ENCODE assay signal across 25 cellular contexts in the genomic region with DNA sequence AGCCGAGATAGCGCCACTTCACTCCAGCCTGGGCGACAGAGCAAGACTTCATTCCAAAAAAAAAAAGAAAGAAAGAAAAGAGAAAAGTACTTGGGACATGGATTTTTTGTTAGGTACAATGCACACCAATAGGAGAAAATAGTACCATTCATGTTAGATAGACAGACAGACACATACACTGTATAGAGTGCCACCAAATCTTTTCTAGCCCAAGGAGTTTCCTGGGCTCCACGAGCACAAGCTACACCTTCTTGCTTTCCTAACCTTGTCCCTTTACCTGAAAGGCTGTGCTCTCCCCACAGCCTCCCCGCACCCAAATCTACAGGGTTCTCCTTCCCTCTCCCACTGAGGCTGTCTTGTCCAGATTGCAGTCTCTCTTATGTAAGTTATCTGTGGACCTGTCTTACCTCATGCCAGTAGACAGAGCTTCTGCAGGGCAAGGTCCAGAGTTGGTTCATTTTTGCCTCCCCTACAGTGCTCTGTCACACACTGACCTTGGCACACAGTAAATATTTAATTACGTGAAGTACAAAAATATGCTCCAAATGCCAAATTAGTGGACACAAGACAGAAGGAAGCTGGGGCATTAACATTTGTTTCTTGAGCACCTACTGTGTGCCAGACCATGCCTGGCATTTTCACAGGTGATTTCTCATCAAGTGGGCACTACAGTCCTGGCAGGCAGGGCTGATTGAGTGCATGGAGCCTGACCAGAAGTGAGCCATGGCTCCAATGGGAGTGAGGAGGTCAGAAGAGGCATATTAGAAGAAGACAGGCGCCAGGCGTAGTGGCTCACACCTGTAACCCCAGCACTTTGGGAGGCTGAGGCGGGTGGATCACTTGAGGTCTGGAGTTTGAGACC. TPM values are rescaled to one million over a fixed set of nuclear protein-coding genes. Genes with fewer than 3 reads are reported as not detected.
DNase-seq lines count a peak whose midpoint lies in the region; ATAC-seq, FAIRE-seq and TF ChIP-seq lines count a peak whose summit lies in the region.
"Had no signal": no experiment of that assay in that cellular context is flagged by ENCODE, and none has a peak within 500 bp of the region (broad histone marks: within the 10 kb centered on the region; RNA-seq: fewer than 3 reads in every experiment).

No MANE protein-coding gene starts in this region.

- POLR2A ChIA-PET in K562 (lab: Yijun Ruan, JAX) = interaction anchor here (0.5 kb wide), 1 partner anchor 383 kb away, joined by 3 read pairs; no protein-coding TSS in a partner anchor

- ATAC-seq in K562 = no peak
- ATAC-seq: GM23338 had no signal

- H3K4me3 ChIP-seq in K562 (no peak overlapping the region), liver (ENCODE audit: low read depth in 1 of 3, low read length in 3 of 3) (peak overlapping the region in 1 of 3 donors; percentile 10), sigmoid colon (no peak overlapping the region), osteoblast (ENCODE audit: insufficient read depth, low read length) (no peak overlapping the region)
- H3K4me3 ChIP-seq: BLaER1, GM23338, HAP-1, SK-N-MC had no signal

- H2AFZ ChIP-seq in K562 (ENCODE audit: low read depth, low read length) (no peak overlapping the region), osteoblast (ENCODE audit: low read length) (no peak overlapping the region)
- H2AFZ ChIP-seq: GM23338 had no signal

- no peak for FAIRE-seq in K562 (lab: Jason Lieb, UNC)
- FAIRE-seq: A204.1, RCC 7860 had no signal

- intact Hi-C loops in K562 (cut with micrococcal nuclease) = no loop called here
- intact Hi-C loops in sigmoid colon (cut with DNase I) = no loop called here

- no peak overlapping the region for H3K27ac ChIP-seq in K562 (ENCODE audit: extremely low read depth, low read depth, low read length)
- H3K27ac ChIP-seq in liver (ENCODE audit: low read depth in 1 of 2, low read length in 2 of 2) = peak overlapping the region; percentile 68 to 82
- no peak overlapping the region for H3K27ac ChIP-seq in sigmoid colon
- no peak overlapping the region for H3K27ac ChIP-seq in osteoblast (ENCODE audit: low read depth, low read length)
- H3K27ac ChIP-seq: BLaER1, SK-N-MC had no signal

- TF ChIP-seq RAD21 in K562 (CRISPR knock-in tag; conservative IDR thresholded peaks at IDR 0.05 in 1 of 2, IDR thresholded peaks at IDR 0.05 in 1 of 2) (no peak), liver (IDR thresholded peaks at IDR 0.05) (peak; percentile 47 to 54)

- 0 out of 2 replicates have a peak, but pooled peaks cover 3% of the 10 kb centered on the region for H4K20me1 ChIP-seq in K562 (replicated peaks; ENCODE audit: control insufficient read depth, insufficient read depth, low read length)
- peaks cover 5% of the 10 kb centered on the region for H4K20me1 ChIP-seq in osteoblast (ENCODE audit: insufficient read depth, low read length)

- in situ Hi-C loops in K562 (cut with MboI) = no loop called here

- CTCF ChIA-PET in K562 (lab: Yijun Ruan, JAX; ENCODE audit: low intra/inter-chr PET ratio) = no interaction called here

- TF ChIP-seq EP300 in K562 (IDR thresholded peaks at IDR 0.05; ENCODE audit: low read length) (no peak), sigmoid colon (IDR thresholded peaks at IDR 0.05) (no peak)

- H3K4me1 ChIP-seq in K562 (replicated peaks in 1 of 2; ENCODE audit: control insufficient read depth in 2 of 2, insufficient read depth in 2 of 2, low read length in 2 of 2) = peaks cover 19 to 29% of the 10 kb centered on the region in 2 experiments; a peak in 4 of 5 replicates
- peaks cover 20 to 90% (median 69%) of the 10 kb centered on the region in 4 donors for H3K4me1 ChIP-seq in liver (ENCODE audit: control insufficient read depth in 4 of 4, insufficient read depth in 4 of 4, low read length in 3 of 4)
- peaks cover 0 to 9% (median 6%) of the 10 kb centered on the region in 4 donors for H3K4me1 ChIP-seq in sigmoid colon
- peaks cover 22% of the 10 kb centered on the region for H3K4me1 ChIP-seq in osteoblast (ENCODE audit: insufficient read depth, low read length)

- TF ChIP-seq CTCF in K562 (IDR thresholded peaks at IDR 0.05 in 2 of 3, conservative IDR thresholded peaks at IDR 0.05 in 1 of 3; ENCODE audit: insufficient read depth in 2 of 3, low read depth in 1 of 3, low read length in 3 of 3) = no peak
- no peak for TF ChIP-seq CTCF in liver (IDR thresholded peaks at IDR 0.05; ENCODE audit: low read depth, low read length, missing input control)
- TF ChIP-seq CTCF in sigmoid colon (IDR thresholded peaks at IDR 0.05) = no peak
- TF ChIP-seq CTCF in osteoblast (IDR thresholded peaks at IDR 0.05; ENCODE audit: extremely low read depth, low read depth, low read length) = no peak

- no peaks in the 10 kb centered on the region for H3K9me3 ChIP-seq in K562 (replicated peaks; ENCODE audit: control insufficient read depth, insufficient read depth, low read depth, low read length)
- no peaks in the 10 kb centered on the region for H3K9me3 ChIP-seq in liver (ENCODE audit: control insufficient read depth in 4 of 4, low read length in 3 of 4)
- no peaks in the 10 kb centered on the region for H3K9me3 ChIP-seq in sigmoid colon
- H3K9me3 ChIP-seq in osteoblast (ENCODE audit: low read depth, low read length) = no peaks in the 10 kb centered on the region
- H3K9me3 ChIP-seq: BLaER1, HAP-1 had no signal

- DNase-seq in K562 (ENCODE audit: extremely low read depth in 1 of 4, low spot score in 3 of 4) (no peak), sigmoid colon (peak; percentile 34), DMS53 treated with DMSO at 0.1 percent for 48 hours (lab: John Stamatoyannopoulos, UW; ENCODE audit: unreplicated experiment) (no peak), osteoblast (ENCODE audit: insufficient read length, low spot score, missing footprints) (no peak), DMS79 (lab: John Stamatoyannopoulos, UW) (no peak)
- DNase-seq: CD4-positive, CD25-positive, alpha-beta regulatory T cell; DMS153; HFFc6; Karpas-422; NCI-H1092; NCI-H1417 treated with DMSO at 0.1 percent for 48 hours; NCI-H1694 treated with DMSO at 0.1 percent for 48 hours; NCI-H2081; NCI-H2227 treated with DMSO at 0.1 percent for 48 hours; NCI-H526 treated with DMSO at 0.1 percent for 48 hours; SIG-M5 had no signal

- H3K9ac ChIP-seq in K562 (ENCODE audit: insufficient read depth in 1 of 2, low read depth in 2 of 2, low read length in 2 of 2) (0 out of 4 replicates have a peak overlapping the region, but pooled peaks of 1 of the 2 experiments have one; percentile 13), liver (ENCODE audit: low read depth in 1 of 2, low read length in 2 of 2) (no peak overlapping the region)
- H3K9ac ChIP-seq: BLaER1 had no signal

- H3K4me2 ChIP-seq in K562 (ENCODE audit: insufficient read depth, low read length) = no peak overlapping the region
- H3K4me2 ChIP-seq in osteoblast (ENCODE audit: insufficient read depth, low read length) = no peak overlapping the region
- H3K4me2 ChIP-seq: BLaER1, GM23338 had no signal

- H3K27me3 ChIP-seq in K562 (ENCODE audit: control insufficient read depth in 2 of 2, insufficient read depth in 2 of 2, low read length in 2 of 2) (no peaks in the 10 kb centered on the region), liver (ENCODE audit: control insufficient read depth in 4 of 4, insufficient read depth in 4 of 4, low read length in 3 of 4) (no peaks in the 10 kb centered on the region), sigmoid colon (no peaks in the 10 kb centered on the region), osteoblast (ENCODE audit: insufficient read depth, low read length) (no peaks in the 10 kb centered on the region)
- H3K27me3 ChIP-seq: BLaER1 had no signal

- H3K79me2 ChIP-seq in K562 (ENCODE audit: control insufficient read depth, insufficient read depth, low read length) (no peaks in the 10 kb centered on the region), osteoblast (ENCODE audit: insufficient read depth, low read length) (peaks cover 14% of the 10 kb centered on the region)

- TF ChIP-seq POLR2A in K562 (conservative IDR thresholded peaks at IDR 0.05) = no peak
- no peak for TF ChIP-seq POLR2A in sigmoid colon (IDR thresholded peaks at IDR 0.05)

- no TSS peak for BruUV-seq in K562 (replicated peaks; lab: Mats Ljungman, UMichigan)

- WGBS in K562 (ENCODE audit: insufficient coverage, low coverage, missing lambda C conversion rate) = 83% methylated on average over 7 of the region's 9 CpGs
- 75% methylated on average over 9 of the region's 9 CpGs for WGBS in liver
- WGBS in sigmoid colon, 2 donors = 90 to 97% methylated on average over 9 of the region's 9 CpGs

- H3K36me3 ChIP-seq in K562 (ENCODE audit: control insufficient read depth, insufficient read depth, low read length) = peaks cover 10% of the 10 kb centered on the region; the same call in 1 of the 3 replicates
- peaks cover 3 to 27% (median 15%) of the 10 kb centered on the region in 4 donors for H3K36me3 ChIP-seq in liver (ENCODE audit: control insufficient read depth in 4 of 4, insufficient read depth in 3 of 4, low read depth in 1 of 4, low read length in 3 of 4)
- H3K36me3 ChIP-seq in sigmoid colon = peaks cover 10 to 33% (median 18%) of the 10 kb centered on the region in 4 donors
- peaks cover 6% of the 10 kb centered on the region for H3K36me3 ChIP-seq in osteoblast (ENCODE audit: insufficient read depth, low read length)
- H3K36me3 ChIP-seq: HAP-1 had no signal

- no peaks in the 10 kb centered on the region for H3K9me1 ChIP-seq in K562 (ENCODE audit: control insufficient read depth, insufficient read depth, low read length)

RNA-seq across cellular contexts. Expression of gene ALAD, which starts 5.9 kb away (rescaled TPM):
- total RNA-seq in K562 (2011; cell fraction: chromatin; rRNA removed; ENCODE audit: low replicate concordance) = 27.4 and 37.9 TPM in 2 replicates
- 14.2 and 19.7 TPM in 2 replicates for total RNA-seq in K562 (2011; cell fraction: nucleolus; rRNA removed)
- 22.7 and 30.5 TPM in 2 replicates for total RNA-seq in K562 (2011; cell fraction: nucleoplasm; rRNA removed)
- total RNA-seq in K562 (2014; rRNA removed) (6.8 and 7.4 TPM in 2 replicates), K562 (2014; rRNA removed; fragmentation: Illumina TruSeq; extraction: Trizol) (5.6 and 6.5 TPM in 2 replicates), K562 (2015; rRNA removed; fragmentation: Illumina TruSeq; extraction: Trizol) (10.8 and 11.4 TPM in 2 replicates), K562 (2021) (10.8 and 11.4 TPM in 2 replicates), liver (100 to 1,000 TPM in 1 of 2 donors, 10 to 100 TPM in 1; 99.1 to 258 TPM), sigmoid colon (10 to 100 TPM; 14.8 to 31.0 (median 23.3) TPM), osteoblast (23.9 and 26.8 TPM in 2 replicates)
- polyA plus RNA-seq in K562 (2011; rRNA removed) (6.1 and 7.4 TPM in 2 replicates), K562 (2014; fragmentation: Illumina TruSeq; extraction: Trizol) (12.7 and 12.8 TPM in 2 replicates), K562 (2014; fragmentation: Nextera tagmentation; extraction: Ambion mirVana) (1 to 10 TPM; 1.3 to 2.3 TPM), K562 (2014; rRNA removed) (9.8 and 10.5 TPM in 2 replicates), liver (10 to 100 TPM; 40.2 to 49.3 TPM), sigmoid colon (10 to 100 TPM; 37.0 to 50.2 (median 47.4) TPM)
- polyA plus RNA-seq in K562 (2011; cell fraction: cytosol; rRNA removed) = 4.6 and 4.7 TPM in 2 replicates
- 24.7 and 38.2 TPM in 2 replicates for polyA plus RNA-seq in K562 (2011; cell fraction: nucleus; rRNA removed)
- polyA plus RNA-seq in K562 (2012) = 17.4 and 28.3 TPM in 2 replicates
- 5.9 and 6.0 TPM in 2 replicates for polyA minus RNA-seq in K562 (2011; rRNA and poly(A)+ RNA removed)
- polyA minus RNA-seq in K562 (2011; cell fraction: cytosol; rRNA and poly(A)+ RNA removed) = 2.7 and 3.3 TPM in 2 replicates
- polyA minus RNA-seq in K562 (2011; cell fraction: nucleus; rRNA and poly(A)+ RNA removed) = 10.2 and 13.0 TPM in 2 replicates

RNA-seq across cellular contexts. Expression of gene POLE3, which starts 15.2 kb away (rescaled TPM):
- 30.9 and 38.3 TPM in 2 replicates for total RNA-seq in K562 (2011; cell fraction: chromatin; rRNA removed; ENCODE audit: low replicate concordance)
- 28.6 and 39.2 TPM in 2 replicates for total RNA-seq in K562 (2011; cell fraction: nucleolus; rRNA removed)
- total RNA-seq in K562 (2011; cell fraction: nucleoplasm; rRNA removed) = 44.4 and 64.5 TPM in 2 replicates
- total RNA-seq in K562 (2014; rRNA removed) (96.6 and 116 TPM in 2 replicates), K562 (2014; rRNA removed; fragmentation: Illumina TruSeq; extraction: Trizol) (124 and 137 TPM in 2 replicates), K562 (2015; rRNA removed; fragmentation: Illumina TruSeq; extraction: Trizol) (148 and 155 TPM in 2 replicates), K562 (2021) (91.5 and 95.7 TPM in 2 replicates), liver (10 to 100 TPM; 20.9 to 27.5 TPM), sigmoid colon (10 to 100 TPM; 24.9 to 45.6 (median 39.1) TPM), osteoblast (30.8 and 34.5 TPM in 2 replicates)
- polyA plus RNA-seq in K562 (2011; rRNA removed) (116 and 163 TPM in 2 replicates), K562 (2014; fragmentation: Illumina TruSeq; extraction: Trizol) (159 and 179 TPM in 2 replicates), K562 (2014; fragmentation: Nextera tagmentation; extraction: Ambion mirVana) (100 to 1,000 TPM in 1 of 2 experiments, 10 to 100 TPM in 1; 52.6 to 110 TPM), K562 (2014; rRNA removed) (102 and 115 TPM in 2 replicates), liver (10 to 100 TPM; 15.7 to 24.8 TPM), sigmoid colon (10 to 100 TPM; 25.2 to 49.2 (median 27.0) TPM)
- polyA plus RNA-seq in K562 (2011; cell fraction: cytosol; rRNA removed) = 85.5 and 134 TPM in 2 replicates
- 69.3 and 73.0 TPM in 2 replicates for polyA plus RNA-seq in K562 (2011; cell fraction: nucleus; rRNA removed)
- 75.7 and 93.0 TPM in 2 replicates for polyA plus RNA-seq in K562 (2012)
- 78.4 and 89.9 TPM in 2 replicates for polyA minus RNA-seq in K562 (2011; rRNA and poly(A)+ RNA removed)
- 24.5 and 35.2 TPM in 2 replicates for polyA minus RNA-seq in K562 (2011; cell fraction: cytosol; rRNA and poly(A)+ RNA removed)
- polyA minus RNA-seq in K562 (2011; cell fraction: nucleus; rRNA and poly(A)+ RNA removed) = 11.8 and 21.7 TPM in 2 replicates

RNA-seq across cellular contexts. Expression of gene C9orf43, which starts 15.3 kb away (rescaled TPM):
- 0.81 and 1.0 TPM in 2 replicates for total RNA-seq in K562 (2011; cell fraction: chromatin; rRNA removed; ENCODE audit: low replicate concordance)
- total RNA-seq in K562 (2011; cell fraction: nucleolus; rRNA removed) = 0.66 and 0.83 TPM in 2 replicates
- total RNA-seq in K562 (2011; cell fraction: nucleoplasm; rRNA removed) = 1.4 and 3.1 TPM in 2 replicates
- total RNA-seq in K562 (2014; rRNA removed) (0.27 and 0.49 TPM in 2 replicates), K562 (2014; rRNA removed; fragmentation: Illumina TruSeq; extraction: Trizol) (0.29 and 0.33 TPM in 2 replicates), K562 (2015; rRNA removed; fragmentation: Illumina TruSeq; extraction: Trizol) (0.38 and 0.58 TPM in 2 replicates), K562 (2021) (0.27 and 0.63 TPM in 2 replicates), liver (1 to 10 TPM in 1 of 2 donors, under 1 TPM in 1; 0.09 to 1.1 TPM), sigmoid colon (under 1 TPM in 3 of 4 donors, not detected in 1; 0.36 to 0.68 (median 0.55) TPM), osteoblast (0.36 and 0.88 TPM in 2 replicates)
- polyA plus RNA-seq in K562 (2011; rRNA removed) (0.19 and 0.33 TPM in 2 replicates), K562 (2014; fragmentation: Illumina TruSeq; extraction: Trizol) (0.28 and 0.48 TPM in 2 replicates), K562 (2014; fragmentation: Nextera tagmentation; extraction: Ambion mirVana) (under 1 TPM; 0.21 to 0.31 TPM), K562 (2014; rRNA removed) (0.45 and 1.1 TPM in 2 replicates), liver (under 1 TPM; 0.23 to 0.26 TPM), sigmoid colon (under 1 TPM in 2 of 3 donors, not detected in 1; 0.20 to 0.60 TPM)
- polyA plus RNA-seq in K562 (2011; cell fraction: cytosol; rRNA removed) = 0.12 and 0.27 TPM in 2 replicates
- polyA plus RNA-seq in K562 (2011; cell fraction: nucleus; rRNA removed) = 0.18 and 0.32 TPM in 2 replicates
- polyA plus RNA-seq in K562 (2012) = 0.18 and 0.44 TPM in 2 replicates
- 0.72 and 0.74 TPM in 2 replicates for polyA minus RNA-seq in K562 (2011; rRNA and poly(A)+ RNA removed)
- not detected in 2 replicates for polyA minus RNA-seq in K562 (2011; cell fraction: cytosol; rRNA and poly(A)+ RNA removed)
- 0.81 and 0.89 TPM in 2 replicates for polyA minus RNA-seq in K562 (2011; cell fraction: nucleus; rRNA and poly(A)+ RNA removed)

RNA-seq across cellular contexts. Expression of gene HDHD3, which starts 18.4 kb away (rescaled TPM):
- 7.1 and 22.9 TPM in 2 replicates for total RNA-seq in K562 (2011; cell fraction: chromatin; rRNA removed; ENCODE audit: low replicate concordance)
- 30.4 and 30.7 TPM in 2 replicates for total RNA-seq in K562 (2011; cell fraction: nucleolus; rRNA removed)
- 16.3 and 16.9 TPM in 2 replicates for total RNA-seq in K562 (2011; cell fraction: nucleoplasm; rRNA removed)
- total RNA-seq in K562 (2014; rRNA removed) = 13.8 and 20.4 TPM in 2 replicates
- 4.4 and 5.0 TPM in 2 replicates for total RNA-seq in K562 (2014; rRNA removed; fragmentation: Illumina TruSeq; extraction: Trizol)
- 12.5 and 14.4 TPM in 2 replicates for total RNA-seq in K562 (2015; rRNA removed; fragmentation: Illumina TruSeq; extraction: Trizol)
- 15.7 TPM in 2 replicates for total RNA-seq in K562 (2021)
- 10.7 and 10.9 TPM in 2 replicates for polyA plus RNA-seq in K562 (2011; rRNA removed)
- polyA plus RNA-seq in K562 (2011; cell fraction: cytosol; rRNA removed) = 12.8 and 21.8 TPM in 2 replicates
- polyA plus RNA-seq in K562 (2011; cell fraction: nucleus; rRNA removed) = 9.5 and 19.5 TPM in 2 replicates
- polyA plus RNA-seq in K562 (2012) = 14.3 and 24.3 TPM in 2 replicates
- 10.1 and 12.9 TPM in 2 replicates for polyA plus RNA-seq in K562 (2014; fragmentation: Illumina TruSeq; extraction: Trizol)
- polyA plus RNA-seq in K562 (2014; fragmentation: Nextera tagmentation; extraction: Ambion mirVana) = 1 to 10 TPM; 1.1 to 2.0 TPM
- polyA plus RNA-seq in K562 (2014; rRNA removed) = 19.1 and 22.7 TPM in 2 replicates
- 4.6 TPM in 2 replicates for polyA minus RNA-seq in K562 (2011; rRNA and poly(A)+ RNA removed)
- polyA minus RNA-seq in K562 (2011; cell fraction: cytosol; rRNA and poly(A)+ RNA removed) = 4.9 and 5.7 TPM in 2 replicates
- polyA minus RNA-seq in K562 (2011; cell fraction: nucleus; rRNA and poly(A)+ RNA removed) = 8.2 and 13.1 TPM in 2 replicates
- total RNA-seq in liver = 10 to 100 TPM; 26.9 to 61.2 TPM
- 10 to 100 TPM; 60.8 to 63.6 TPM for polyA plus RNA-seq in liver
- total RNA-seq in sigmoid colon = 10 to 100 TPM; 16.4 to 34.6 (median 25.6) TPM
- polyA plus RNA-seq in sigmoid colon = 100 to 1,000 TPM; 113 to 158 (median 121) TPM
- total RNA-seq in osteoblast = 7.2 and 15.6 TPM in 2 replicates

RNA-seq across cellular contexts. Expression of gene BSPRY, which starts 45.9 kb away (rescaled TPM):
- 0.25 and 0.56 TPM in 2 replicates for total RNA-seq in K562 (2011; cell fraction: chromatin; rRNA removed; ENCODE audit: low replicate concordance)
- total RNA-seq in K562 (2011; cell fraction: nucleolus; rRNA removed) = 0.17 and 0.53 TPM in 2 replicates
- 0.59 and 0.84 TPM in 2 replicates for total RNA-seq in K562 (2011; cell fraction: nucleoplasm; rRNA removed)
- 0.16 and 0.18 TPM in 2 replicates for total RNA-seq in K562 (2014; rRNA removed)
- total RNA-seq in K562 (2014; rRNA removed; fragmentation: Illumina TruSeq; extraction: Trizol) = 0.18 and 0.22 TPM in 2 replicates
- 0.22 and 0.23 TPM in 2 replicates for total RNA-seq in K562 (2015; rRNA removed; fragmentation: Illumina TruSeq; extraction: Trizol)
- total RNA-seq in K562 (2021) = 0.16 and 0.45 TPM in 2 replicates
- polyA plus RNA-seq in K562 (2011; rRNA removed) = 0.46 and 0.67 TPM in 2 replicates
- polyA plus RNA-seq in K562 (2011; cell fraction: cytosol; rRNA removed) = 0.63 and 1.2 TPM in 2 replicates
- polyA plus RNA-seq in K562 (2011; cell fraction: nucleus; rRNA removed) = 0.51 and 0.95 TPM in 2 replicates
- polyA plus RNA-seq in K562 (2012) = 0.30 and 0.64 TPM in 2 replicates
- polyA plus RNA-seq in K562 (2014; fragmentation: Illumina TruSeq; extraction: Trizol) = 0.21 and 0.22 TPM in 2 replicates
- polyA plus RNA-seq in K562 (2014; fragmentation: Nextera tagmentation; extraction: Ambion mirVana) = under 1 TPM; 0.07 TPM
- 0.17 and 0.34 TPM in 2 replicates for polyA plus RNA-seq in K562 (2014; rRNA removed)
- 0.30 and 0.88 TPM in 2 replicates for polyA minus RNA-seq in K562 (2011; rRNA and poly(A)+ RNA removed)
- 0.55 TPM in 1 of 2 replicates, not detected in the other for polyA minus RNA-seq in K562 (2011; cell fraction: cytosol; rRNA and poly(A)+ RNA removed)
- polyA minus RNA-seq in K562 (2011; cell fraction: nucleus; rRNA and poly(A)+ RNA removed) = 0.27 and 0.33 TPM in 2 replicates
- total RNA-seq in liver = 1 to 10 TPM in 1 of 2 donors, under 1 TPM in 1; 0.50 to 2.3 TPM
- under 1 TPM; 0.31 to 0.81 TPM for polyA plus RNA-seq in liver
- total RNA-seq in sigmoid colon = under 1 TPM; 0.27 to 0.66 (median 0.32) TPM
- polyA plus RNA-seq in sigmoid colon = 10 to 100 TPM; 14.4 to 23.6 (median 21.8) TPM
- total RNA-seq in osteoblast = not detected in 2 replicates
- total RNA-seq: Daoy, HFFc6 had no signal
- polyA plus RNA-seq: AG04450 had no signal

Comparison
In these comparisons a context has a peak if more than half of its experiments do, and no peak if none do; other contexts are left out.
1. H3K27ac ChIP-seq: peak in liver (2 of 2); none in K562 (single experiment), sigmoid colon (0 of 4) and osteoblast (single experiment).